Comparison of ENCODE assay signal across 14 cellular contexts in the genomic region with DNA sequence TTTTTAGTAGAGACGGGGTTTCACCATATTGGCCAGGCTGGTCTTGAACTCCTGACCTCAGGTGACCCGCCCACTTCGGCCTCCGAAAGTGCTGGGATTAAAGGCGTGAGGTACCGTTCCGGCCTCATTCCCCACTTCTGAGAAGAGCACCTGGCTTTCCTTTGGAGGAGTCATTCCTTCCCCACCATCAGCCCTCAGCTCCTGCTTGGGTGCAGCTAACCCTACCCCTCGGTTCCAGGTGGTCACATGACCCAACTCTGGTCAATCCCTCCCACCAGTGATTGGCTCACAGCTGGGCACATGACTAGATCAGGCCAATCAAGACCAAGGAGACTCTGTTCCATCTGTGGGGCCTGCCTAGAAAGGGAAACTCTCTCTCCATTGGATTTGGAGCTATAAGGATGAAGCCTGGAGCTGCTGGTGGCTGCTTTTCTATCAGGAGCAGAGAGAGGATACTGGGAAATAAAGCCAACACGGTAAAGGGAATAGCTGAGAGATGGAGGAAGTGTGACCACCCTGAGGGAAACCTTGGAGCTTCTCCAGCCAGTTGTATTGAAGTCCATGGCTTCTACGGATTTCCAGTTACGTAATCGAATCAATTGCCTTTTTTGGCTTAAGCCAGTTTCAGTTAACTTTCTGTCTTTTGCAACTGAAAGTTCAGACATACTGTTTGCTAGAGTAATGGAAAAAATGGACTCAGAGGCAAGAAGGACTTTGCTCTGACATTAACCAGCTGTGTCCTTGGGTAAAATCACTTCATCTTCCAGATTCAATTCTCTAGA. TPM values are rescaled to one million over a fixed set of nuclear protein-coding genes. Genes with fewer than 3 reads are reported as not detected.
A peak's percentile ranks its signal among the peaks of the same experiment; 100 is the strongest.
DNase-seq lines count a peak whose midpoint lies in the region; ATAC-seq, FAIRE-seq and TF ChIP-seq lines count a peak whose summit lies in the region.
"Had no signal": no experiment of that assay in that cellular context is flagged by ENCODE, and none has a peak within 500 bp of the region (broad histone marks: within the 10 kb centered on the region; RNA-seq: fewer than 3 reads in every experiment).

No MANE protein-coding gene starts in this region.

- TF ChIP-seq CTCF in nephron (IDR thresholded peaks at IDR 0.05; ENCODE audit: unreplicated experiment in 3 of 3) = no peak
- no peak for TF ChIP-seq CTCF in tibial artery (IDR thresholded peaks at IDR 0.05)
- no peak for TF ChIP-seq CTCF in kidney (IDR thresholded peaks at IDR 0.05; ENCODE audit: borderline replicate concordance, extremely low read depth, insufficient read depth)

- H3K4me3 ChIP-seq in duodenal mucosa (ENCODE audit: low read depth in 1 of 2, low read length in 2 of 2) = no peak overlapping the region
- no peak overlapping the region for H3K4me3 ChIP-seq in tibial artery
- H3K4me3 ChIP-seq in kidney (ENCODE audit: low read length in 2 of 2) = no peak overlapping the region
- H3K4me3 ChIP-seq: heart right ventricle, lower lobe of right lung had no signal

- no peaks in the 10 kb centered on the region for H3K9me3 ChIP-seq in duodenal mucosa (ENCODE audit: control insufficient read depth in 1 of 2, low read length in 2 of 2)
- no peaks in the 10 kb centered on the region for H3K9me3 ChIP-seq in tibial artery
- H3K9me3 ChIP-seq in kidney (ENCODE audit: control insufficient read depth in 1 of 2, low read length in 2 of 2) = no peaks in the 10 kb centered on the region
- H3K9me3 ChIP-seq: heart right ventricle, lower lobe of right lung had no signal

- intact Hi-C loops in tibial artery (cut with DNase I; ENCODE audit: low total_unique reads) = loop anchor here (5.0 kb wide), 1 partner anchor 178 kb away; a partner anchor contains a TSS
- intact Hi-C loops in kidney (cut with DNase I) = no loop called here

- peaks cover 58% of the 10 kb centered on the region for H3K4me1 Mint-ChIP-seq in nephron

- no peaks in the 10 kb centered on the region for H3K9me3 Mint-ChIP-seq in nephron

- no peak overlapping the region for H3K9ac ChIP-seq in duodenal mucosa (ENCODE audit: low read depth in 1 of 2, low read length in 2 of 2)
- H3K9ac ChIP-seq in kidney (ENCODE audit: low read length in 2 of 2) = no peak overlapping the region

- H3K27me3 Mint-ChIP-seq in nephron (ENCODE audit: low read depth) = peaks cover 3% of the 10 kb centered on the region
- H3K27me3 Mint-ChIP-seq: activated naive CD8-positive, alpha-beta T cell had no signal

- ATAC-seq in HG03469 (IDR thresholded peaks at IDR 0.05; ENCODE audit: unreplicated experiment) = no peak
- ATAC-seq: heart right ventricle, lower lobe of right lung had no signal

- peak overlapping the region in 1 of 3 experiments; percentile 43 for H3K4me3 Mint-ChIP-seq in nephron
- H3K4me3 Mint-ChIP-seq: activated naive CD8-positive, alpha-beta T cell had no signal

- H3K36me3 ChIP-seq in duodenal mucosa (ENCODE audit: control insufficient read depth in 1 of 2, insufficient read depth in 2 of 2, low read length in 2 of 2) = no peaks in the 10 kb centered on the region
- H3K36me3 ChIP-seq in tibial artery = no peaks in the 10 kb centered on the region
- H3K36me3 ChIP-seq in kidney (ENCODE audit: control insufficient read depth in 1 of 2, insufficient read depth in 2 of 2, low read length in 2 of 2) = no peaks in the 10 kb centered on the region
- H3K36me3 ChIP-seq: heart right ventricle, lower lobe of right lung had no signal

- peak overlapping the region; percentile 55 to 86 (median 79) for H3K27ac Mint-ChIP-seq in nephron
- H3K27ac Mint-ChIP-seq: activated naive CD8-positive, alpha-beta T cell had no signal

- H3K27me3 ChIP-seq in duodenal mucosa (ENCODE audit: control insufficient read depth in 1 of 2, insufficient read depth in 2 of 2, low read length in 2 of 2) (no peaks in the 10 kb centered on the region), tibial artery (no peaks in the 10 kb centered on the region)
- H3K27me3 ChIP-seq: heart right ventricle had no signal

- H3K27ac ChIP-seq in duodenal mucosa (ENCODE audit: low read depth, low read length) (peak overlapping the region; percentile 47), tibial artery (peak overlapping the region; percentile 76 to 88), kidney (ENCODE audit: low read depth in 2 of 2, low read length in 2 of 2) (peak overlapping the region in 1 of 2 donors; percentile 67)
- H3K27ac ChIP-seq: 22Rv1, lower lobe of right lung, RWPE1 had no signal

- H3K36me3 Mint-ChIP-seq in nephron (ENCODE audit: low read depth) = no peaks in the 10 kb centered on the region
- H3K36me3 Mint-ChIP-seq: activated naive CD8-positive, alpha-beta T cell had no signal

- DNase-seq in SIG-M5 treated with dmso at 0.1 percent for 504 hours (lab: John Stamatoyannopoulos, UW; ENCODE audit: unreplicated experiment) (peak; percentile 75), SIG-M5 (lab: John Stamatoyannopoulos, UW) (no peak), tibial artery (peak in 1 of 2 donors; percentile 60), kidney (no peak)
- DNase-seq in activated CD8-positive, alpha-beta memory T cell treated with anti-CD3 and anti-CD28 coated beads for 24 hours = no peak
- DNase-seq: heart right ventricle, lower lobe of right lung, occipital lobe had no signal

- no peak for FAIRE-seq in kidney (lab: Jason Lieb, UNC)

- peaks cover 4 to 11% of the 10 kb centered on the region in 2 donors for H3K4me1 ChIP-seq in duodenal mucosa (ENCODE audit: control insufficient read depth in 1 of 2, insufficient read depth in 2 of 2, low read length in 2 of 2)
- peaks cover 8 to 70% (median 36%) of the 10 kb centered on the region in 4 donors for H3K4me1 ChIP-seq in tibial artery
- H3K4me1 ChIP-seq in kidney (ENCODE audit: control insufficient read depth in 1 of 2, insufficient read depth in 1 of 2, low read depth in 1 of 2, low read length in 2 of 2) = peaks cover 7% of the 10 kb centered on the region in 2 donors

RNA-seq across cellular contexts. Expression of a gene that starts 19.8 kb away (rescaled TPM):
- total RNA-seq in kidney = 16.6 TPM
- 6.5 TPM for polyA plus RNA-seq in kidney (ENCODE audit: insufficient read depth, low read depth, low replicate concordance)

RNA-seq across cellular contexts. Expression of a gene that starts 56.1 kb away (rescaled TPM):
- 14.6 TPM for total RNA-seq in kidney
- 15.8 TPM for polyA plus RNA-seq in kidney (ENCODE audit: insufficient read depth, low read depth, low replicate concordance)
